Comparison of ENCODE assay signal across 9 cellular contexts in the genomic region with DNA sequence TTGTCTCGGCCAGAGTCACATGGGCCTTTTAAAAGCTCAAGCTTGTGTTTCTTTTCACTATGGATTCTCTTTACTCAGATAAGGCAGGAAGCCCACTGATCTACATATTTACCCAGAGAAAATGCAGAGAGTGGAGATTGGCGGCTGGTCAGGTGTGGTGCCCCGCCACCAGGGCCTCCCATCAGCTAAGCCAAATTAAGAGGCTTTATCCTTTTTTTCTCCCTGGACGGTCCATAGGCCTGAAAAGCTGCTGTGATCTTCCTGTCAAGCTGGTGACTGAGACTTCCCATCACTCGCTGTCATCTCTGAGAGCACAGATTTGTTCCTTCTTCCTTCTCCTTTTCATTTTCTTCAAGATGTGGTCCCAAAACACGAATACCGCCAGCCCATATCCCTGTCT. TPM values are rescaled to one million over a fixed set of nuclear protein-coding genes. Genes with fewer than 3 reads are reported as not detected.
DNase-seq lines count a peak whose midpoint lies in the region; ATAC-seq and FAIRE-seq lines count a peak whose summit lies in the region.
"Had no signal": no experiment of that assay in that cellular context is flagged by ENCODE, and none has a peak within 500 bp of the region (broad histone marks: within the 10 kb centered on the region; RNA-seq: fewer than 3 reads in every experiment).

No MANE protein-coding gene starts in this region.

- no peak for DNase-seq in T-helper 2 cell treated with Interferon-gamma antibody and Interleukin-4, amounts not matched to agents 5 μg/mL and 100 μg/mL, for 36 hours (ENCODE audit: low spot score)
- DNase-seq in T-helper 2 cell = no peak
- DNase-seq in activated CD8-positive, alpha-beta T cell treated with anti-CD3 and anti-CD28 coated beads, Interleukin-2, amount 10 ng/mL, durations not matched to agents 7 days and 5 days = no peak
- no peak for DNase-seq in immature natural killer cell
- no peak for DNase-seq in RCC 7860 (ENCODE audit: low spot score)
- DNase-seq in 8988T = no peak
- DNase-seq: NCI-H2227 treated with DMSO at 0.1 percent for 48 hours had no signal

- no peaks in the 10 kb centered on the region for H3K9me3 Mint-ChIP-seq in T-helper 2 cell treated with Interferon-gamma antibody and Interleukin-4, amounts not matched to agents 5 μg/mL and 100 μg/mL, for 36 hours
- no peaks in the 10 kb centered on the region for H3K9me3 Mint-ChIP-seq in activated CD8-positive, alpha-beta T cell treated with anti-CD3 and anti-CD28 coated beads, Interleukin-2, amount 10 ng/mL, durations not matched to agents 7 days and 5 days (ENCODE audit: insufficient read depth)
- H3K9me3 Mint-ChIP-seq in immature natural killer cell = no peaks in the 10 kb centered on the region

- H3K4me1 Mint-ChIP-seq in T-helper 2 cell treated with Interferon-gamma antibody and Interleukin-4, amounts not matched to agents 5 μg/mL and 100 μg/mL, for 36 hours (ENCODE audit: low read depth) = peaks cover 51% of the 10 kb centered on the region
- H3K4me1 Mint-ChIP-seq in activated CD8-positive, alpha-beta T cell treated with anti-CD3 and anti-CD28 coated beads, Interleukin-2, amount 10 ng/mL, durations not matched to agents 7 days and 5 days (ENCODE audit: low read depth) = peaks cover 76% of the 10 kb centered on the region
- H3K4me1 Mint-ChIP-seq in immature natural killer cell = peaks cover 74 to 87% of the 10 kb centered on the region in 2 donors

- POLR2A ChIA-PET in activated CD8-positive, alpha-beta T cell treated with anti-CD3 and anti-CD28 coated beads, Interleukin-2, amount 10 ng/mL, durations not matched to agents 7 days and 5 days (lab: Charles Lee) = interaction anchor here (0.7 to 1.7 kb wide), 4 partner anchors 10 to 1639 kb away, joined by 3 to 5 read pairs (median 4); partner anchors contain the start of genes CATSPERD, EEF2 and LONP1

- no peak for FAIRE-seq in RCC 7860 (lab: Jason Lieb, UNC)

- H3K27ac ChIP-seq in temporal lobe (ENCODE audit: low read depth, low read length) = peak overlapping the region; percentile 6

- H3K27ac Mint-ChIP-seq in T-helper 2 cell treated with Interferon-gamma antibody and Interleukin-4, amounts not matched to agents 5 μg/mL and 100 μg/mL, for 36 hours = peak overlapping the region; percentile 89
- peak overlapping the region; percentile 86 for H3K27ac Mint-ChIP-seq in activated CD8-positive, alpha-beta T cell treated with anti-CD3 and anti-CD28 coated beads, Interleukin-2, amount 10 ng/mL, durations not matched to agents 7 days and 5 days
- peak overlapping the region; percentile 77 to 95 (median 92) for H3K27ac Mint-ChIP-seq in immature natural killer cell

- ATAC-seq in activated CD8-positive, alpha-beta T cell treated with anti-CD3 and anti-CD28 coated beads, Interleukin-2, amount 10 ng/mL, durations not matched to agents 7 days and 5 days = no peak
- no peak for ATAC-seq in GM21423 (IDR thresholded peaks at IDR 0.05; ENCODE audit: unreplicated experiment)

- H3K27me3 Mint-ChIP-seq in T-helper 2 cell treated with Interferon-gamma antibody and Interleukin-4, amounts not matched to agents 5 μg/mL and 100 μg/mL, for 36 hours (ENCODE audit: low read depth) = peaks cover 3% of the 10 kb centered on the region
- no peaks in the 10 kb centered on the region for H3K27me3 Mint-ChIP-seq in activated CD8-positive, alpha-beta T cell treated with anti-CD3 and anti-CD28 coated beads, Interleukin-2, amount 10 ng/mL, durations not matched to agents 7 days and 5 days (ENCODE audit: low read depth)
- H3K27me3 Mint-ChIP-seq in immature natural killer cell (ENCODE audit: low read depth in 3 of 3) = peaks cover 14 to 23% (median 15%) of the 10 kb centered on the region in 3 donors

- CTCF ChIA-PET in activated CD8-positive, alpha-beta T cell treated with anti-CD3 and anti-CD28 coated beads, Interleukin-2, amount 10 ng/mL, durations not matched to agents 7 days and 5 days (lab: Charles Lee) = interaction anchor here (5.9 kb wide), 1 partner anchor 63 kb away, joined by 63 read pairs; the partner anchor contains the start of gene RPL36

- peaks cover 67% of the 10 kb centered on the region for H3K36me3 Mint-ChIP-seq in T-helper 2 cell treated with Interferon-gamma antibody and Interleukin-4, amounts not matched to agents 5 μg/mL and 100 μg/mL, for 36 hours (ENCODE audit: low read depth)
- peaks cover 80% of the 10 kb centered on the region for H3K36me3 Mint-ChIP-seq in activated CD8-positive, alpha-beta T cell treated with anti-CD3 and anti-CD28 coated beads, Interleukin-2, amount 10 ng/mL, durations not matched to agents 7 days and 5 days (ENCODE audit: low read depth)
- H3K36me3 Mint-ChIP-seq in immature natural killer cell = peaks cover 0 to 34% (median 18%) of the 10 kb centered on the region in 3 donors

- H3K4me3 Mint-ChIP-seq in T-helper 2 cell treated with Interferon-gamma antibody and Interleukin-4, amounts not matched to agents 5 μg/mL and 100 μg/mL, for 36 hours = peak overlapping the region; percentile 95
- peak overlapping the region; percentile 100 for H3K4me3 Mint-ChIP-seq in activated CD8-positive, alpha-beta T cell treated with anti-CD3 and anti-CD28 coated beads, Interleukin-2, amount 10 ng/mL, durations not matched to agents 7 days and 5 days
- peak overlapping the region; percentile 89 to 100 (median 100) for H3K4me3 Mint-ChIP-seq in immature natural killer cell

RNA-seq across cellular contexts. Expression of gene SAFB, which starts 1.9 kb away (rescaled TPM):
- total RNA-seq in activated CD8-positive, alpha-beta T cell treated with anti-CD3 and anti-CD28 coated beads, Interleukin-2, amount 10 ng/mL, durations not matched to agents 7 days and 5 days = 100 to 1,000 TPM; 116 to 134 TPM
- polyA plus RNA-seq in immature natural killer cell = 100 to 1,000 TPM in 1 of 3 donors, 10 to 100 TPM in 1, 1 to 10 TPM in 1; 6.4 to 103 (median 29.6) TPM
- total RNA-seq in temporal lobe = 79.7 TPM

RNA-seq across cellular contexts. Expression of gene SAFB2, which starts 2.2 kb away (rescaled TPM):
- 10 to 100 TPM; 84.2 to 96.6 TPM for total RNA-seq in activated CD8-positive, alpha-beta T cell treated with anti-CD3 and anti-CD28 coated beads, Interleukin-2, amount 10 ng/mL, durations not matched to agents 7 days and 5 days
- polyA plus RNA-seq in immature natural killer cell = 10 to 100 TPM; 12.8 to 43.4 (median 19.6) TPM
- total RNA-seq in temporal lobe = 32.9 TPM

RNA-seq across cellular contexts. Expression of gene MICOS13, which starts 55.6 kb away (rescaled TPM):
- total RNA-seq in activated CD8-positive, alpha-beta T cell treated with anti-CD3 and anti-CD28 coated beads, Interleukin-2, amount 10 ng/mL, durations not matched to agents 7 days and 5 days = 10 to 100 TPM; 53.1 to 55.1 TPM
- 100 to 1,000 TPM in 1 of 3 donors, 10 to 100 TPM in 2; 85.1 to 134 (median 98.2) TPM for polyA plus RNA-seq in immature natural killer cell
- 14.8 TPM for total RNA-seq in temporal lobe

RNA-seq across cellular contexts. Expression of gene HSD11B1L, which starts 56.1 kb away (rescaled TPM):
- 1 to 10 TPM; 2.0 to 2.1 TPM for total RNA-seq in activated CD8-positive, alpha-beta T cell treated with anti-CD3 and anti-CD28 coated beads, Interleukin-2, amount 10 ng/mL, durations not matched to agents 7 days and 5 days
- 1 to 10 TPM; 2.0 to 3.1 (median 2.5) TPM for polyA plus RNA-seq in immature natural killer cell
- total RNA-seq in temporal lobe = 23.4 TPM

RNA-seq across cellular contexts. Expression of gene TINCR, which starts 57.0 kb away (rescaled TPM):
- total RNA-seq in activated CD8-positive, alpha-beta T cell treated with anti-CD3 and anti-CD28 coated beads, Interleukin-2, amount 10 ng/mL, durations not matched to agents 7 days and 5 days = under 1 TPM; 0.26 to 0.68 TPM
- under 1 TPM in 1 of 3 donors, not detected in 2; 0.06 TPM for polyA plus RNA-seq in immature natural killer cell
- total RNA-seq in temporal lobe = 0.49 TPM
